ENCODE assay signal across 8 cellular contexts in the genomic region with DNA sequence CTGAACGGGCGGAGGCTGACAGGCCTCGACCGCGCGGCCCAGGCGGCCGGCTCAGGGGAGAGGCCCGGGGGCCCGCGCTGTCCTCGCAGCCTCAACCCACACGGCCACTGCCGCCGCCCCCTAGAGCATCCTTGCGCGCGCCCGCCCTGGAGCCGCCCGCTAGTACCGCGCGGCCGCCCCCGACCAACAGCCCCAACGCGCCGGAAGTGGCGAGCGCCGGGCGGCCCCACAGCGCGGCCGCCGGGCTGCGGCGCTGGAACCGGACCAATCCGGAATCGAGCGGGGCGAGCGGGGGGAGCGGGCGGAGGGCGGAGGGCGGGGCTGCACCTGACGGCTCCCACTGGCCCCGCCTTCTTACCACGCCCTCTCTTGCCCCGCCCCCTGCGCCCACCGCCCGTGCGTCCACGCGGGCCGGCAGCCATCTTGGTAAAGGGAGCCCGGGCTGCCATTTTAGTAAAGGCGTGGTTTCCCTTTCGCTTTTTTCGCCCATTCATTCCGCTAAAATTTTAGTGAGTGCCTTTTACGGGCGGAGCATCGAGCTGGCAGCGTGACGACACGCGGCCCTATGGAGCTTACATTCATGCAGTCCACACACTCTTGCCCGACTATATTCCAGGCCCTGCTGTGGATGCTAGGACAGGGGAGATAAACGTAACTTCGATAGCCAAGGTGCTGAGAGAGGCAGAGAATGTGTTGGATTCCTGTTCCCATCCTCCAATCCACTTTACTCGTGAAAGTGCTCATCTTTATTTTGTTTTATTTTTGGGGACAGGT. TPM values are rescaled to one million over a fixed set of nuclear protein-coding genes. Genes with fewer than 3 reads are reported as not detected.
DNase-seq lines count a peak whose midpoint lies in the region; ATAC-seq and TF ChIP-seq lines count a peak whose summit lies in the region.

A gene with protein sequence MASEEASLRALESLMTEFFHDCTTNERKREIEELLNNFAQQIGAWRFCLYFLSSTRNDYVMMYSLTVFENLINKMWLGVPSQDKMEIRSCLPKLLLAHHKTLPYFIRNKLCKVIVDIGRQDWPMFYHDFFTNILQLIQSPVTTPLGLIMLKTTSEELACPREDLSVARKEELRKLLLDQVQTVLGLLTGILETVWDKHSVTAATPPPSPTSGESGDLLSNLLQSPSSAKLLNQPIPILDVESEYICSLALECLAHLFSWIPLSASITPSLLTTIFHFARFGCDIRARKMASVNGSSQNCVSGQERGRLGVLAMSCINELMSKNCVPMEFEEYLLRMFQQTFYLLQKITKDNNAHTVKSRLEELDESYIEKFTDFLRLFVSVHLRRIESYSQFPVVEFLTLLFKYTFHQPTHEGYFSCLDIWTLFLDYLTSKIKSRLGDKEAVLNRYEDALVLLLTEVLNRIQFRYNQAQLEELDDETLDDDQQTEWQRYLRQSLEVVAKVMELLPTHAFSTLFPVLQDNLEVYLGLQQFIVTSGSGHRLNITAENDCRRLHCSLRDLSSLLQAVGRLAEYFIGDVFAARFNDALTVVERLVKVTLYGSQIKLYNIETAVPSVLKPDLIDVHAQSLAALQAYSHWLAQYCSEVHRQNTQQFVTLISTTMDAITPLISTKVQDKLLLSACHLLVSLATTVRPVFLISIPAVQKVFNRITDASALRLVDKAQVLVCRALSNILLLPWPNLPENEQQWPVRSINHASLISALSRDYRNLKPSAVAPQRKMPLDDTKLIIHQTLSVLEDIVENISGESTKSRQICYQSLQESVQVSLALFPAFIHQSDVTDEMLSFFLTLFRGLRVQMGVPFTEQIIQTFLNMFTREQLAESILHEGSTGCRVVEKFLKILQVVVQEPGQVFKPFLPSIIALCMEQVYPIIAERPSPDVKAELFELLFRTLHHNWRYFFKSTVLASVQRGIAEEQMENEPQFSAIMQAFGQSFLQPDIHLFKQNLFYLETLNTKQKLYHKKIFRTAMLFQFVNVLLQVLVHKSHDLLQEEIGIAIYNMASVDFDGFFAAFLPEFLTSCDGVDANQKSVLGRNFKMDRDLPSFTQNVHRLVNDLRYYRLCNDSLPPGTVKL (minus strand): TSS at position 208 of the 774 bp plus-strand sequence. CDS start 597 bp downstream, outside the sequence.

- H3K4me1 ChIP-seq in KMS-11 (ENCODE audit: low read depth, poor library complexity, severe bottlenecking) (peaks cover 42% of the 10 kb centered on the region), Panc1 (ENCODE audit: control insufficient read depth, insufficient read depth, low read length) (peaks cover 10% of the 10 kb centered on the region; the same call in 1 of the 2 replicates), esophagus (ENCODE audit: control insufficient read depth in 2 of 2, insufficient read depth in 2 of 2, low read length in 1 of 2) (peaks cover 5 to 8% of the 10 kb centered on the region in 2 donors), muscle layer of colon (ENCODE audit: insufficient read depth, low read length) (peaks cover 13% of the 10 kb centered on the region)

- H2AFZ ChIP-seq in KMS-11 (ENCODE audit: low read depth) = peak within 1 kb of the TSS; percentile 96

- CTCF ChIA-PET in Panc1 (lab: Charles Lee) = no interaction called here

- peaks cover 3% of the 10 kb centered on the region for H3K9me3 Mint-ChIP-seq in activated T-cell treated with anti-CD3 and anti-CD28 coated beads, Interleukin-2, amount 50 U/mL, for 4 hours

- H3K9ac ChIP-seq in KMS-11 (peak within 1 kb of the TSS; percentile 94), muscle layer of colon (ENCODE audit: low read length) (peak within 1 kb of the TSS; percentile 57)

- H4K20me1 ChIP-seq in KMS-11 (ENCODE audit: insufficient read depth) = peaks cover 13% of the 10 kb centered on the region; the same call in 1 of the 2 replicates

- peak; percentile 90 for DNase-seq in DMS153 treated with DMSO at 0.1 percent for 48 hours (lab: John Stamatoyannopoulos, UW; ENCODE audit: unreplicated experiment)
- peak; percentile 61 for DNase-seq in Panc1 (ENCODE audit: low read depth, low spot score)
- peak; percentile 100 for DNase-seq in activated T-cell treated with anti-CD3 and anti-CD28 coated beads, Interleukin-2, amount 50 U/mL, for 4 hours
- DNase-seq in stimulated activated CD8-positive, alpha-beta memory T cell treated with anti-CD3 and anti-CD28 coated beads, Interleukin-7, amount 100 ng/mL, for 1 hour (ENCODE audit: low read depth in 2 of 2) = peak; percentile 99 to 100

- 2 to 3% methylated on average over 58 to 76 of the region's 76 CpGs for WGBS in esophagus, 2 donors

- H3K4me3 Mint-ChIP-seq in activated T-cell treated with anti-CD3 and anti-CD28 coated beads, Interleukin-2, amount 50 U/mL, for 4 hours = peak within 1 kb of the TSS; percentile 97

- TF ChIP-seq CTCF in KMS-11 (conservative IDR thresholded peaks at IDR 0.05; ENCODE audit: low read depth, low read length) (no peak), Panc1 (IDR thresholded peaks at IDR 0.05) (no peak)

- peaks cover 21% of the 10 kb centered on the region for H3K36me3 Mint-ChIP-seq in activated T-cell treated with anti-CD3 and anti-CD28 coated beads, Interleukin-2, amount 50 U/mL, for 4 hours (ENCODE audit: insufficient read depth)

- no peaks in the 10 kb centered on the region for H3K27me3 Mint-ChIP-seq in activated T-cell treated with anti-CD3 and anti-CD28 coated beads, Interleukin-2, amount 50 U/mL, for 4 hours (ENCODE audit: low read depth)

- H3K27me3 ChIP-seq in KMS-11 (ENCODE audit: insufficient read depth, low read depth) (no peaks in the 10 kb centered on the region), Panc1 (ENCODE audit: control insufficient read depth, insufficient read depth, low read length) (no peaks in the 10 kb centered on the region), esophagus (ENCODE audit: control insufficient read depth in 1 of 2, insufficient read depth in 2 of 2, low read length in 2 of 2) (no peaks in the 10 kb centered on the region), muscle layer of colon (ENCODE audit: control insufficient read depth in 1 of 2, insufficient read depth in 2 of 2, low read length in 2 of 2) (no peaks in the 10 kb centered on the region)

- in situ Hi-C loops in Panc1 (cut with HindIII; ENCODE audit: low pct_unique_long_range_greater_than_20kb, low sequenced_read_pairs) = no loop called here

- H3K4me1 Mint-ChIP-seq in activated T-cell treated with anti-CD3 and anti-CD28 coated beads, Interleukin-2, amount 50 U/mL, for 4 hours (ENCODE audit: low read depth) = peaks cover 33% of the 10 kb centered on the region

- H3K27ac ChIP-seq in KMS-11 (peak within 1 kb of the TSS; percentile 74), Panc1 (ENCODE audit: low read length) (peak within 1 kb of the TSS; percentile 86), esophagus (ENCODE audit: low read depth in 2 of 2, low read length in 1 of 2) (peak within 1 kb of the TSS; percentile 74 to 85), muscle layer of colon (ENCODE audit: low read depth, low read length) (peak within 1 kb of the TSS; percentile 68)

- POLR2A ChIA-PET in Panc1 (lab: Charles Lee) = no interaction called here

- peak; percentile 84 for ATAC-seq in GM21723 (IDR thresholded peaks at IDR 0.05; ENCODE audit: unreplicated experiment)
- peak; percentile 92 for ATAC-seq in Panc1
- peak; percentile 86 to 88 for ATAC-seq in activated T-cell treated with anti-CD3 and anti-CD28 coated beads, Interleukin-2, amount 50 U/mL, for 4 hours

- H3K36me3 ChIP-seq in KMS-11 (ENCODE audit: insufficient read depth) (peaks cover 10% of the 10 kb centered on the region; the same call in 1 of the 2 replicates), Panc1 (ENCODE audit: control insufficient read depth, insufficient read depth, low read length) (peaks cover 5% of the 10 kb centered on the region), esophagus (ENCODE audit: control insufficient read depth in 2 of 2, insufficient read depth in 2 of 2, low read length in 1 of 2) (peaks cover 0 to 3% of the 10 kb centered on the region in 2 donors), muscle layer of colon (ENCODE audit: insufficient read depth, low read length) (no peaks in the 10 kb centered on the region)

- no TSS peak for BruUV-seq in Panc1 (replicated peaks; lab: Mats Ljungman, UMichigan)

- intact Hi-C loops in Panc1 (cut with micrococcal nuclease; ENCODE audit: unreplicated experiment) = no loop called here

- H3K9me3 ChIP-seq in Panc1 (ENCODE audit: control insufficient read depth, insufficient read depth, low read depth, low read length) = no peaks in the 10 kb centered on the region
- H3K9me3 ChIP-seq in esophagus (ENCODE audit: control insufficient read depth in 2 of 2, insufficient read depth in 1 of 2, low read depth in 1 of 2, low read length in 1 of 2) = no peaks in the 10 kb centered on the region
- H3K9me3 ChIP-seq in muscle layer of colon (ENCODE audit: low read length) = no peaks in the 10 kb centered on the region

- H3K79me2 ChIP-seq in KMS-11 (ENCODE audit: insufficient read depth, low read depth) = peaks cover 44% of the 10 kb centered on the region

- peak within 1 kb of the TSS; percentile 76 for H3K4me2 ChIP-seq in KMS-11

- H3K4me3 ChIP-seq in KMS-11 (IDR thresholded peaks at IDR 0.05; ENCODE audit: insufficient read depth, low read depth, low read length) (no peak within 1 kb of the TSS), Panc1 (ENCODE audit: low read depth in 2 of 2, low read length in 2 of 2) (peak within 1 kb of the TSS; percentile 74 to 85), esophagus (ENCODE audit: low read depth in 1 of 2, low read length in 2 of 2) (peak within 1 kb of the TSS; percentile 78 to 82), muscle layer of colon (ENCODE audit: low read depth in 1 of 2, low read length in 2 of 2) (peak within 1 kb of the TSS; percentile 68 to 81)

RNA-seq across cellular contexts. Expression of the gene that starts here (rescaled TPM):
- 135 TPM for total RNA-seq in Panc1 (2021; ENCODE audit: unreplicated experiment)
- polyA plus RNA-seq in Panc1 (2012; ENCODE audit: insufficient read length) = 141 TPM
- total RNA-seq in activated T-cell treated with anti-CD3 and anti-CD28 coated beads, Interleukin-2, amount 50 U/mL, for 4 hours = 100 to 1,000 TPM; 291 to 305 (median 303) TPM
- 10 to 100 TPM; 50.6 to 52.1 TPM for polyA plus RNA-seq in esophagus
